In the genomic region with DNA sequence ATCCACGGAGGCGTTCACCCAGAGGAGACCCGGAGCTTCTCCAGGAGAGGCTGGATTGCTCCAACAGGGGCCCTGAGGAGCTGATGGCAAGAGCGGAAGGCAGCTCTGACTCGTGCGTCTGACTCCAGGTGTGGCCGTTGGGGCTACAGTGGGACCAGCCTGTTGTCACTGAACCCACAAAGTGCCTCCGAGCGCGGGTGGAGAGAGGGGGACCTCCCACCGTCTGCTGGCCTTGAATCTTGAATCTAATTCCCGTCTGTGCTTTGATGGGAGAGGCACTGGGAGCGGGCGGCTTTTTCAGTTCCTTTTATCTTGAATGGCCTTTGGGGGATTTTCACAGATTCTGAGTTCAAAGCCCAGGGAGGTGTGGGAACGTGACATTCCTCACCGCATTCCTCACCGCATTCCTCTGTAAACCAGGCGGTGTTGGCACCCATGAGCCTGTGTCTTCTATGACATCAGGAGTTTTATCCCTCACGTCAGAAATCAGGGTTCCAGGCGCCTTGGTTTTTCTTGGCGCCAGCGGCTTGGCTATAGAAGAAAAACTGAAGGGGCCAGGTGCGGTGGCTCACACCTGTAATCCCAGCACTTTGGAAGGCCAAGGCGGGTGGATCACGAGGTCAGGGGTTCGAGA, we compare ENCODE assay signal across 11 cellular contexts. TPM values are rescaled to one million over a fixed set of nuclear protein-coding genes. Genes with fewer than 3 reads are reported as not detected.
DNase-seq lines count a peak whose midpoint lies in the region; ATAC-seq and TF ChIP-seq lines count a peak whose summit lies in the region.
"Had no signal": no experiment of that assay in that cellular context is flagged by ENCODE, and none has a peak within 500 bp of the region (broad histone marks: within the 10 kb centered on the region; RNA-seq: fewer than 3 reads in every experiment).

No MANE protein-coding gene starts in this region.

- H3K9me3 ChIP-seq in H9 (ENCODE audit: control insufficient read depth, low read depth, low read length) (no peaks in the 10 kb centered on the region), adipocyte (ENCODE audit: control insufficient read depth, low read length) (no peaks in the 10 kb centered on the region), hepatocyte (ENCODE audit: low read depth) (no peaks in the 10 kb centered on the region), suprapubic skin (no peaks in the 10 kb centered on the region)

- peak; percentile 66 for DNase-seq in H9
- DNase-seq in adipocyte (ENCODE audit: low read depth) = no peak
- peak; percentile 48 for DNase-seq in hepatocyte (ENCODE audit: low spot score)
- DNase-seq in suprapubic skin (ENCODE audit: low spot score in 2 of 2) = no peak
- DNase-seq in D341Med (ENCODE audit: low spot score) = no peak
- no peak for DNase-seq in NCI-H2171 (lab: John Stamatoyannopoulos, UW)
- no peak for DNase-seq in CD1c-positive myeloid dendritic cell (ENCODE audit: extremely low spot score)
- DNase-seq: NCI-H1417 had no signal

- H2AFZ ChIP-seq in H9 (ENCODE audit: low read length) (no peak overlapping the region), hepatocyte (no peak overlapping the region)

- H2BK12ac ChIP-seq in H9 (ENCODE audit: insufficient read length, low read depth, low read length) = no peak overlapping the region

- 0 out of 5 replicates have a peak, but pooled peaks cover 0 to 2% of the 10 kb centered on the region in 2 experiments for H3K9me3 Mint-ChIP-seq in H9
- H3K9me3 Mint-ChIP-seq: neural crest cell had no signal

- peak overlapping the region; percentile 78; the same call in 1 of the 2 replicates for H3K14ac ChIP-seq in H9 (ENCODE audit: insufficient read depth, low read length)

- TF ChIP-seq EP300 in suprapubic skin (IDR thresholded peaks at IDR 0.05) = no peak

- H3K36me3 ChIP-seq in adipocyte (ENCODE audit: control insufficient read depth, insufficient read depth, low read length, severe bottlenecking) = no peaks in the 10 kb centered on the region
- H3K36me3 ChIP-seq in hepatocyte (replicated peaks; ENCODE audit: insufficient read depth, low read depth) = no peaks in the 10 kb centered on the region
- H3K36me3 ChIP-seq in suprapubic skin = no peaks in the 10 kb centered on the region

- H4K5ac ChIP-seq in H9 (ENCODE audit: insufficient read length, low read depth, low read length) = no peak overlapping the region

- H3K79me2 ChIP-seq in H9 (ENCODE audit: insufficient read depth, low read length) = no peaks in the 10 kb centered on the region
- no peaks in the 10 kb centered on the region for H3K79me2 ChIP-seq in hepatocyte

- peaks cover 57 to 61% of the 10 kb centered on the region in 2 experiments for H3K4me1 Mint-ChIP-seq in H9

- H2BK20ac ChIP-seq in H9 (ENCODE audit: low read depth, low read length, poor library complexity, severe bottlenecking) = no peak overlapping the region

- H3K27me3 Mint-ChIP-seq in H9 (ENCODE audit: low read depth) = peaks cover 7% of the 10 kb centered on the region

- no peak overlapping the region for H3K56ac ChIP-seq in H9 (ENCODE audit: insufficient read length, low read depth, low read length)

- no peak overlapping the region for H3K27ac ChIP-seq in H9 (ENCODE audit: insufficient read length, low read depth, low read length)
- peak overlapping the region; percentile 91 for H3K27ac ChIP-seq in hepatocyte
- peak overlapping the region; percentile 89 for H3K27ac ChIP-seq in suprapubic skin
- H3K27ac ChIP-seq: epithelial cell of prostate had no signal

- H3K23ac ChIP-seq in H9 (ENCODE audit: insufficient read length, low read depth, low read length) = no peak overlapping the region

- ATAC-seq in HG02938 (IDR thresholded peaks at IDR 0.05; ENCODE audit: unreplicated experiment) = no peak

- H2BK15ac ChIP-seq in H9 (ENCODE audit: low read depth, low read length) = no peak overlapping the region

- H3K79me1 ChIP-seq in H9 (ENCODE audit: insufficient read depth, low read depth, low read length, poor library complexity, severe bottlenecking) = no peaks in the 10 kb centered on the region

- H3K23me2 ChIP-seq in H9 (ENCODE audit: insufficient read length, low read depth, low read length, poor library complexity, severe bottlenecking) = no peaks in the 10 kb centered on the region

- H3K4me3 Mint-ChIP-seq in H9 = 0 out of 5 replicates have a peak overlapping the region, but pooled peaks of 1 of the 2 experiments have one; percentile 26
- H3K4me3 Mint-ChIP-seq: neural crest cell had no signal

- H2BK5ac ChIP-seq in H9 (ENCODE audit: insufficient read length, low read length) = no peak overlapping the region

- H3K27ac Mint-ChIP-seq in H9 = peak overlapping the region; percentile 75 to 91 (median 85); a peak in 3 of 7 replicates

- H4K91ac ChIP-seq in H9 (ENCODE audit: insufficient read length, low read depth, low read length) = peak overlapping the region; percentile 87

- H3K27me3 ChIP-seq in H9 (ENCODE audit: insufficient read depth, low read length) (no peaks in the 10 kb centered on the region), adipocyte (replicated peaks; ENCODE audit: control insufficient read depth, insufficient read depth, low read length) (no peaks in the 10 kb centered on the region), hepatocyte (no peaks in the 10 kb centered on the region), suprapubic skin (no peaks in the 10 kb centered on the region)

- TF ChIP-seq CTCF in H9 (conservative IDR thresholded peaks at IDR 0.05) (no peak), hepatocyte (IDR thresholded peaks at IDR 0.05; ENCODE audit: poor library complexity) (no peak), suprapubic skin (IDR thresholded peaks at IDR 0.05) (no peak)

- no peak overlapping the region for H3K9ac ChIP-seq in H9 (ENCODE audit: extremely low read depth, insufficient read length, low read length)
- H3K9ac ChIP-seq in adipocyte (ENCODE audit: low read length) = peak overlapping the region; percentile 85

- H3K18ac ChIP-seq in H9 (ENCODE audit: insufficient read length, low read depth, low read length) = peak overlapping the region; percentile 71

- no peak overlapping the region for H2AK5ac ChIP-seq in H9 (ENCODE audit: insufficient read length, low read length)

- H3K4me1 ChIP-seq in H9 (ENCODE audit: insufficient read depth, low read length) (peaks cover 2% of the 10 kb centered on the region; the same call in 1 of the 2 replicates), adipocyte (ENCODE audit: control insufficient read depth, insufficient read depth, low read length) (peaks cover 38% of the 10 kb centered on the region), hepatocyte (ENCODE audit: insufficient read depth) (peaks cover 33% of the 10 kb centered on the region), suprapubic skin (peaks cover 27% of the 10 kb centered on the region)

- H2BK120ac ChIP-seq in H9 (ENCODE audit: low read depth, low read length, poor library complexity, severe bottlenecking) = no peak overlapping the region

- H3T11ph ChIP-seq in H9 (ENCODE audit: low read length) = no peak overlapping the region

- H4K8ac ChIP-seq in H9 (replicated peaks; ENCODE audit: insufficient read length, low read depth, low read length) = no peak overlapping the region

- no peak overlapping the region; the same call in 1 of the 2 replicates for H3K4ac ChIP-seq in H9 (ENCODE audit: low read depth, low read length)

- H3K4me3 ChIP-seq in adipocyte (ENCODE audit: low read length) (no peak overlapping the region), hepatocyte (no peak overlapping the region), suprapubic skin (no peak overlapping the region)

- no peaks in the 10 kb centered on the region for H3K36me3 Mint-ChIP-seq in H9 (ENCODE audit: insufficient read depth in 1 of 3, low read depth in 3 of 3)

- no CpG with 5 or more reads among the region's 26 CpGs for WGBS in H9 (ENCODE audit: extremely low coverage, insufficient read length, low lambda C conversion rate)
- WGBS in hepatocyte (ENCODE audit: low lambda C conversion rate, missing lambda C conversion rate) = 65% methylated on average over 26 of the region's 26 CpGs
- 90% methylated on average over 22 of the region's 26 CpGs for WGBS in suprapubic skin

- H3K4me2 ChIP-seq in H9 (ENCODE audit: insufficient read depth, insufficient read length, low read length) = no peak overlapping the region
- no peak overlapping the region for H3K4me2 ChIP-seq in hepatocyte

- H4K20me1 ChIP-seq in H9 (ENCODE audit: control insufficient read depth, insufficient read depth, insufficient read length) (no peaks in the 10 kb centered on the region), hepatocyte (ENCODE audit: insufficient read depth, poor library complexity, severe bottlenecking) (no peaks in the 10 kb centered on the region)

- no peaks in the 10 kb centered on the region for H3K9me2 ChIP-seq in hepatocyte (replicated peaks; ENCODE audit: insufficient read depth)

- no peak for TF ChIP-seq POLR2A in suprapubic skin (IDR thresholded peaks at IDR 0.05)

RNA-seq across cellular contexts. Expression of gene COL18A1, which starts 39.2 kb away (rescaled TPM):
- total RNA-seq in H9 (2021) = 232 and 234 TPM in 2 replicates
- total RNA-seq in hepatocyte = 67.3 and 97.1 TPM in 2 replicates
- 140 and 178 TPM in 2 replicates for polyA plus RNA-seq in hepatocyte
- 100 to 1,000 TPM in 2 of 4 donors, 10 to 100 TPM in 2; 71.9 to 157 (median 101) TPM for total RNA-seq in suprapubic skin

Comparison
In these comparisons a context has a peak if more than half of its experiments do, and no peak if none do; other contexts are left out.
1. DNase-seq: peak in H9 (single experiment) and hepatocyte (single experiment); none in adipocyte (single experiment), suprapubic skin (0 of 2), D341Med (single experiment), NCI-H2171 (single experiment) and CD1c-positive myeloid dendritic cell (single experiment).